Comparison of ENCODE assay signal across 20 cellular contexts in genomic region chr5:143436871-143437270, GRCh38. TPM values are rescaled to one million over a fixed set of nuclear protein-coding genes. Genes with fewer than 3 reads are reported as not detected.
DNase-seq lines count a peak whose midpoint lies in the region; ATAC-seq and TF ChIP-seq lines count a peak whose summit lies in the region.
"Had no signal": no experiment of that assay in that cellular context is flagged by ENCODE, and none has a peak within 500 bp of the region (broad histone marks: within the 10 kb centered on the region; RNA-seq: fewer than 3 reads in every experiment).

No MANE protein-coding gene starts in this region.

- no peaks in the 10 kb centered on the region for H3K36me3 ChIP-seq in CD4-positive, CD25-positive, alpha-beta regulatory T cell (ENCODE audit: control insufficient read depth, insufficient read depth, low read length)
- H3K36me3 ChIP-seq: left ventricle myocardium inferior, Peyer's patch had no signal

- no peak overlapping the region for H3K4me3 ChIP-seq in CD4-positive, CD25-positive, alpha-beta regulatory T cell (ENCODE audit: low read depth, low read length)
- H3K4me3 ChIP-seq in fibroblast of mammary gland (ENCODE audit: control insufficient read depth, low read depth, low read length) = no peak overlapping the region
- H3K4me3 ChIP-seq: left ventricle myocardium inferior, Peyer's patch, smooth muscle cell had no signal

- H3K27me3 ChIP-seq in CD4-positive, CD25-positive, alpha-beta regulatory T cell (ENCODE audit: control insufficient read depth, insufficient read depth, low read length) = no peaks in the 10 kb centered on the region
- H3K27me3 ChIP-seq: Peyer's patch had no signal

- H3K4me1 Mint-ChIP-seq in CD4-positive, CD25-positive, alpha-beta regulatory T cell = peaks cover 20 to 54% (median 37%) of the 10 kb centered on the region in 4 donors

- H3K27me3 Mint-ChIP-seq in CD4-positive, CD25-positive, alpha-beta regulatory T cell = peaks cover 4% of the 10 kb centered on the region

- CTCF ChIA-PET in RWPE1 (lab: Yijun Ruan, JAX) = no interaction called here

- peak; percentile 33 to 49 for ATAC-seq in CD4-positive, CD25-positive, alpha-beta regulatory T cell (ENCODE audit: low read depth in 2 of 2)
- ATAC-seq in GM19351 (IDR thresholded peaks at IDR 0.05; ENCODE audit: unreplicated experiment) (no peak), GM18519 (IDR thresholded peaks at IDR 0.05; ENCODE audit: low FRiP score, unreplicated experiment) (no peak)

- TF ChIP-seq CTCF in RWPE1 (conservative IDR thresholded peaks at IDR 0.05; ENCODE audit: low read depth) = no peak
- TF ChIP-seq CTCF in fibroblast of mammary gland (conservative IDR thresholded peaks at IDR 0.05; ENCODE audit: control insufficient read depth, insufficient read depth, low read depth, low read length) = no peak

- no peak overlapping the region for H3K27ac ChIP-seq in CD4-positive, CD25-positive, alpha-beta regulatory T cell (ENCODE audit: insufficient read depth, low read length, poor library complexity, severe bottlenecking)
- H3K27ac ChIP-seq in RWPE1 = no peak overlapping the region
- H3K27ac ChIP-seq: left ventricle myocardium inferior, Peyer's patch, VCaP had no signal

- peak overlapping the region in 2 of 4 donors; percentile 7 to 40 for H3K4me3 Mint-ChIP-seq in CD4-positive, CD25-positive, alpha-beta regulatory T cell
- H3K4me3 Mint-ChIP-seq: type B pancreatic cell had no signal

- DNase-seq in CD4-positive, CD25-positive, alpha-beta regulatory T cell = no peak
- DNase-seq in EL (peak; percentile 11), RWPE1 (ENCODE audit: low spot score) (peak; percentile 30), fibroblast of mammary gland (ENCODE audit: low read depth) (peak; percentile 46), NCI-H524 (lab: John Stamatoyannopoulos, UW) (no peak), SKM-1 (lab: John Stamatoyannopoulos, UW; ENCODE audit: unreplicated experiment) (no peak)
- DNase-seq: activated CD8-positive, alpha-beta memory T cell treated with anti-CD3 and anti-CD28 coated beads, Interleukin-2, amount 50 U/mL, for 48 hours; amniotic stem cell; cerebellar nuclear complex; left ventricle myocardium inferior; NCI-H1048; NCI-H2107; NCI-H69; Peyer's patch had no signal

- peak overlapping the region in 2 of 3 donors; percentile 57 to 76 for H3K27ac Mint-ChIP-seq in CD4-positive, CD25-positive, alpha-beta regulatory T cell
- H3K27ac Mint-ChIP-seq: progenitor cell of endocrine pancreas, type B pancreatic cell had no signal

- H3K4me1 ChIP-seq in CD4-positive, CD25-positive, alpha-beta regulatory T cell (ENCODE audit: control insufficient read depth, insufficient read depth, low read length, poor library complexity, severe bottlenecking) = peaks cover 28% of the 10 kb centered on the region

- H3K9me3 Mint-ChIP-seq in CD4-positive, CD25-positive, alpha-beta regulatory T cell = peaks cover 0 to 4% (median 0%) of the 10 kb centered on the region in 7 donors
- H3K9me3 Mint-ChIP-seq: type B pancreatic cell had no signal

- POLR2A ChIA-PET in RWPE1 (lab: Yijun Ruan, JAX; ENCODE audit: low non-redundant PET) = no interaction called here

- no peaks in the 10 kb centered on the region for H3K36me3 Mint-ChIP-seq in CD4-positive, CD25-positive, alpha-beta regulatory T cell
- H3K36me3 Mint-ChIP-seq: type B pancreatic cell had no signal

- H3K9me3 ChIP-seq in CD4-positive, CD25-positive, alpha-beta regulatory T cell (ENCODE audit: control insufficient read depth in 2 of 2, low read length in 2 of 2) = no peaks in the 10 kb centered on the region
- H3K9me3 ChIP-seq: left ventricle myocardium inferior, Peyer's patch had no signal

RNA-seq across cellular contexts. Expression of gene NR3C1, which starts 33.4 kb away (rescaled TPM):
- total RNA-seq in CD4-positive, CD25-positive, alpha-beta regulatory T cell = 154 TPM
- polyA plus RNA-seq in CD4-positive, CD25-positive, alpha-beta regulatory T cell = 10 to 100 TPM; 62.5 to 85.5 (median 71.3) TPM

Comparison
In these comparisons a context has a peak if more than half of its experiments do, and no peak if none do; other contexts are left out.
1. ATAC-seq: peak in CD4-positive, CD25-positive, alpha-beta regulatory T cell (2 of 2); none in GM19351 (single experiment) and GM18519 (single experiment).
2. DNase-seq: peak in EL (single experiment), RWPE1 (single experiment) and fibroblast of mammary gland (single experiment); none in CD4-positive, CD25-positive, alpha-beta regulatory T cell (0 of 3), NCI-H524 (0 of 2) and SKM-1 (single experiment).